Comparison of ENCODE assay signal across 1 cellular context in genomic region chr12:132083731-132084641, GRCh38.
TF ChIP-seq lines count a peak whose summit lies in the region.

No MANE protein-coding gene starts in this region.

TF ChIP-seq in HepG2, 621 proteins besides CTCF, POLR2A, EP300 and RAD21 (continued from another document and continues in another):
- TF ChIP-seq, protein P1, sequence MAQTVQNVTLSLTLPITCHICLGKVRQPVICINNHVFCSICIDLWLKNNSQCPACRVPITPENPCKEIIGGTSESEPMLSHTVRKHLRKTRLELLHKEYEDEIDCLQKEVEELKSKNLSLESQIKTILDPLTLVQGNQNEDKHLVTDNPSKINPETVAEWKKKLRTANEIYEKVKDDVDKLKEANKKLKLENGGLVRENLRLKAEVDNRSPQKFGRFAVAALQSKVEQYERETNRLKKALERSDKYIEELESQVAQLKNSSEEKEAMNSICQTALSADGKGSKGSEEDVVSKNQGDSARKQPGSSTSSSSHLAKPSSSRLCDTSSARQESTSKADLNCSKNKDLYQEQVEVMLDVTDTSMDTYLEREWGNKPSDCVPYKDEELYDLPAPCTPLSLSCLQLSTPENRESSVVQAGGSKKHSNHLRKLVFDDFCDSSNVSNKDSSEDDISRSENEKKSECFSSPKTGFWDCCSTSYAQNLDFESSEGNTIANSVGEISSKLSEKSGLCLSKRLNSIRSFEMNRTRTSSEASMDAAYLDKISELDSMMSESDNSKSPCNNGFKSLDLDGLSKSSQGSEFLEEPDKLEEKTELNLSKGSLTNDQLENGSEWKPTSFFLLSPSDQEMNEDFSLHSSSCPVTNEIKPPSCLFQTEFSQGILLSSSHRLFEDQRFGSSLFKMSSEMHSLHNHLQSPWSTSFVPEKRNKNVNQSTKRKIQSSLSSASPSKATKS (CRISPR knock-in tag; IDR thresholded peaks at IDR 0.05): no peak
- no peak for TF ChIP-seq HNF4G (IDR thresholded peaks at IDR 0.05; ENCODE audit: borderline replicate concordance, low read depth, low read length)
- TF ChIP-seq HNF4G (CRISPR knock-in tag; IDR thresholded peaks at IDR 0.05; ENCODE audit: borderline replicate concordance, low read depth): 0 out of 2 replicates have a peak, but pooled peaks have one; percentile 4
- no peak for TF ChIP-seq ZNF407 (CRISPR knock-in tag; IDR thresholded peaks at IDR 0.05; ENCODE audit: not compliant biosample characterization)
- TF ChIP-seq, protein P2, sequence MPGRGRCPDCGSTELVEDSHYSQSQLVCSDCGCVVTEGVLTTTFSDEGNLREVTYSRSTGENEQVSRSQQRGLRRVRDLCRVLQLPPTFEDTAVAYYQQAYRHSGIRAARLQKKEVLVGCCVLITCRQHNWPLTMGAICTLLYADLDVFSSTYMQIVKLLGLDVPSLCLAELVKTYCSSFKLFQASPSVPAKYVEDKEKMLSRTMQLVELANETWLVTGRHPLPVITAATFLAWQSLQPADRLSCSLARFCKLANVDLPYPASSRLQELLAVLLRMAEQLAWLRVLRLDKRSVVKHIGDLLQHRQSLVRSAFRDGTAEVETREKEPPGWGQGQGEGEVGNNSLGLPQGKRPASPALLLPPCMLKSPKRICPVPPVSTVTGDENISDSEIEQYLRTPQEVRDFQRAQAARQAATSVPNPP (CRISPR knock-in tag; IDR thresholded peaks at IDR 0.05): no peak
- no peak for TF ChIP-seq XBP1 (CRISPR knock-in tag; IDR thresholded peaks at IDR 0.05)
- no peak for TF ChIP-seq BCLAF1 (IDR thresholded peaks at IDR 0.05)
- TF ChIP-seq HCFC1 (IDR thresholded peaks at IDR 0.05; ENCODE audit: low read depth, low read length): no peak
- TF ChIP-seq, protein P3, sequence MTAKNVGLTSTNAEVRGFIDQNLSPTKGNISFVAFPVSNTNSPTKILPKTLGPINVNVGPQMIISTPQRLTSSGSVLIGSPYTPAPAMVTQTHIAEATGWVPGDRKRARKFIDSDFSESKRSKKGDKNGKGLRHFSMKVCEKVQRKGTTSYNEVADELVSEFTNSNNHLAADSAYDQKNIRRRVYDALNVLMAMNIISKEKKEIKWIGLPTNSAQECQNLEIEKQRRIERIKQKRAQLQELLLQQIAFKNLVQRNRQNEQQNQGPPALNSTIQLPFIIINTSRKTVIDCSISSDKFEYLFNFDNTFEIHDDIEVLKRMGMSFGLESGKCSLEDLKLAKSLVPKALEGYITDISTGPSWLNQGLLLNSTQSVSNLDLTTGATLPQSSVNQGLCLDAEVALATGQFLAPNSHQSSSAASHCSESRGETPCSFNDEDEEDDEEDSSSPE (CRISPR knock-in tag; IDR thresholded peaks at IDR 0.05): peak; percentile 89
- TF ChIP-seq PAF1 (CRISPR knock-in tag; IDR thresholded peaks at IDR 0.05): no peak
- TF ChIP-seq, protein P4, sequence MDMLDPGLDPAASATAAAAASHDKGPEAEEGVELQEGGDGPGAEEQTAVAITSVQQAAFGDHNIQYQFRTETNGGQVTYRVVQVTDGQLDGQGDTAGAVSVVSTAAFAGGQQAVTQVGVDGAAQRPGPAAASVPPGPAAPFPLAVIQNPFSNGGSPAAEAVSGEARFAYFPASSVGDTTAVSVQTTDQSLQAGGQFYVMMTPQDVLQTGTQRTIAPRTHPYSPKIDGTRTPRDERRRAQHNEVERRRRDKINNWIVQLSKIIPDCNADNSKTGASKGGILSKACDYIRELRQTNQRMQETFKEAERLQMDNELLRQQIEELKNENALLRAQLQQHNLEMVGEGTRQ (IDR thresholded peaks at IDR 0.05; ENCODE audit: low read depth, low read length): no peak
- TF ChIP-seq, protein P4 (CRISPR knock-in tag; IDR thresholded peaks at IDR 0.05; ENCODE audit: borderline replicate concordance): no peak
- peak; percentile 91 for TF ChIP-seq ZNF724P (CRISPR knock-in tag; IDR thresholded peaks at IDR 0.05; ENCODE audit: borderline replicate concordance)
- TF ChIP-seq, protein P5, sequence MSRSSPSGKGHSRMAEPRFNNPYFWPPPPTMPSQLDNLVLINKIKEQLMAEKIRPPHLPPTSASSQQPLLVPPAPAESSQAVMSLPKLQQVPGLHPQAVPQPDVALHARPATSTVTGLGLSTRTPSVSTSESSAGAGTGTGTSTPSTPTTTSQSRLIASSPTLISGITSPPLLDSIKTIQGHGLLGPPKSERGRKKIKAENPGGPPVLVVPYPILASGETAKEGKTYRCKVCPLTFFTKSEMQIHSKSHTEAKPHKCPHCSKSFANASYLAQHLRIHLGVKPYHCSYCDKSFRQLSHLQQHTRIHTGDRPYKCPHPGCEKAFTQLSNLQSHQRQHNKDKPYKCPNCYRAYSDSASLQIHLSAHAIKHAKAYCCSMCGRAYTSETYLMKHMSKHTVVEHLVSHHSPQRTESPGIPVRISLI (CRISPR knock-in tag; IDR thresholded peaks at IDR 0.05; ENCODE audit: borderline replicate concordance): no peak
- peak; percentile 65 for TF ChIP-seq HDAC2 (CRISPR knock-in tag; IDR thresholded peaks at IDR 0.05)
- TF ChIP-seq ZNF773 (CRISPR knock-in tag; IDR thresholded peaks at IDR 0.05; ENCODE audit: borderline replicate concordance): no peak
- no peak for TF ChIP-seq MIER2 (CRISPR knock-in tag; IDR thresholded peaks at IDR 0.05)
- no peak for TF ChIP-seq ZNF775 (CRISPR knock-in tag; IDR thresholded peaks at IDR 0.05; ENCODE audit: borderline replicate concordance)
- no peak; the same call in 1 of the 2 replicates for TF ChIP-seq RFXAP (CRISPR knock-in tag; IDR thresholded peaks at IDR 0.05; ENCODE audit: borderline replicate concordance)
- TF ChIP-seq SMAD3 (CRISPR knock-in tag; IDR thresholded peaks at IDR 0.05): 0 out of 2 replicates have a peak, but pooled peaks have one; percentile 59
- TF ChIP-seq ZNF205 (CRISPR knock-in tag; IDR thresholded peaks at IDR 0.05): no peak
- TF ChIP-seq SUZ12 (IDR thresholded peaks at IDR 0.05; ENCODE audit: low read depth, low read length): no peak
- TF ChIP-seq, protein P6, sequence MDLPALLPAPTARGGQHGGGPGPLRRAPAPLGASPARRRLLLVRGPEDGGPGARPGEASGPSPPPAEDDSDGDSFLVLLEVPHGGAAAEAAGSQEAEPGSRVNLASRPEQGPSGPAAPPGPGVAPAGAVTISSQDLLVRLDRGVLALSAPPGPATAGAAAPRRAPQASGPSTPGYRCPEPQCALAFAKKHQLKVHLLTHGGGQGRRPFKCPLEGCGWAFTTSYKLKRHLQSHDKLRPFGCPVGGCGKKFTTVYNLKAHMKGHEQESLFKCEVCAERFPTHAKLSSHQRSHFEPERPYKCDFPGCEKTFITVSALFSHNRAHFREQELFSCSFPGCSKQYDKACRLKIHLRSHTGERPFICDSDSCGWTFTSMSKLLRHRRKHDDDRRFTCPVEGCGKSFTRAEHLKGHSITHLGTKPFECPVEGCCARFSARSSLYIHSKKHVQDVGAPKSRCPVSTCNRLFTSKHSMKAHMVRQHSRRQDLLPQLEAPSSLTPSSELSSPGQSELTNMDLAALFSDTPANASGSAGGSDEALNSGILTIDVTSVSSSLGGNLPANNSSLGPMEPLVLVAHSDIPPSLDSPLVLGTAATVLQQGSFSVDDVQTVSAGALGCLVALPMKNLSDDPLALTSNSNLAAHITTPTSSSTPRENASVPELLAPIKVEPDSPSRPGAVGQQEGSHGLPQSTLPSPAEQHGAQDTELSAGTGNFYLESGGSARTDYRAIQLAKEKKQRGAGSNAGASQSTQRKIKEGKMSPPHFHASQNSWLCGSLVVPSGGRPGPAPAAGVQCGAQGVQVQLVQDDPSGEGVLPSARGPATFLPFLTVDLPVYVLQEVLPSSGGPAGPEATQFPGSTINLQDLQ (CRISPR knock-in tag; IDR thresholded peaks at IDR 0.05): no peak
- no peak for TF ChIP-seq SIN3B (IDR thresholded peaks at IDR 0.05; ENCODE audit: low read length)
- TF ChIP-seq ZFP41 (CRISPR knock-in tag; IDR thresholded peaks at IDR 0.05; ENCODE audit: borderline replicate concordance): no peak
- TF ChIP-seq SNAPC2 (CRISPR knock-in tag; IDR thresholded peaks at IDR 0.05): no peak
- TF ChIP-seq ZNF746 (CRISPR knock-in tag; IDR thresholded peaks at IDR 0.05): no peak
- TF ChIP-seq PREB (CRISPR knock-in tag; IDR thresholded peaks at IDR 0.05): no peak
- no peak for TF ChIP-seq ISX (CRISPR knock-in tag; conservative IDR thresholded peaks at IDR 0.05)
- 0 out of 2 replicates have a peak, but pooled peaks have one; percentile 70 for TF ChIP-seq BCL3 (CRISPR knock-in tag; IDR thresholded peaks at IDR 0.05)
- no peak for TF ChIP-seq EZH2 (conservative IDR thresholded peaks at IDR 0.05; ENCODE audit: low read depth, low read length)
